In genomic region chr6:95784869-95785268, GRCh38 we compare ENCODE assay signal across 1 cellular context.
TF ChIP-seq lines count a peak whose summit lies in the region.

No MANE protein-coding gene starts in this region.

TF ChIP-seq in GM12878, 131 proteins besides CTCF, POLR2A, EP300 and RAD21 (continued from another document and continues in another):
- TF ChIP-seq PML (IDR thresholded peaks at IDR 0.05; ENCODE audit: low read length) (no peak), EED (IDR thresholded peaks at IDR 0.05; ENCODE audit: low read depth) (0 out of 2 replicates have a peak, but pooled peaks have one; percentile 38), RELA (IDR thresholded peaks at IDR 0.05; ENCODE audit: borderline replicate concordance, partially characterized antibody) (no peak), CREB1 (IDR thresholded peaks at IDR 0.05; ENCODE audit: low read depth) (no peak), ZNF217 (IDR thresholded peaks at IDR 0.05) (no peak), IKZF1 (conservative IDR thresholded peaks at IDR 0.05) (peak; percentile 38; the same call in 1 of the 2 replicates), FOXK2 (IDR thresholded peaks at IDR 0.05) (no peak), ZZZ3 (IDR thresholded peaks at IDR 0.05; ENCODE audit: control insufficient read depth, insufficient read length, low read depth) (no peak), YBX1 (IDR thresholded peaks at IDR 0.05) (no peak), REST (IDR thresholded peaks at IDR 0.05; ENCODE audit: low read depth, low read length) (no peak), ZNF24 (IDR thresholded peaks at IDR 0.05) (no peak), NR2F1 (conservative IDR thresholded peaks at IDR 0.05) (no peak), SP1 (IDR thresholded peaks at IDR 0.05; ENCODE audit: low read depth, low read length) (no peak), CHD2 (IDR thresholded peaks at IDR 0.05; ENCODE audit: borderline replicate concordance, low read depth, low read length) (no peak), NRF1 (conservative IDR thresholded peaks at IDR 0.05; ENCODE audit: low read depth, low read length) (no peak), NFXL1 (IDR thresholded peaks at IDR 0.05; ENCODE audit: borderline replicate concordance) (no peak), SREBF2 (IDR thresholded peaks at IDR 0.05; ENCODE audit: low read length) (no peak), SPI1 (IDR thresholded peaks at IDR 0.05; ENCODE audit: borderline replicate concordance, insufficient read depth, low read depth, low read length) (no peak), GABPA (IDR thresholded peaks at IDR 0.05; ENCODE audit: low read depth) (0 out of 2 replicates have a peak, but pooled peaks have one; percentile 40), CREM (IDR thresholded peaks at IDR 0.05; ENCODE audit: low read depth) (no peak), CBFB (IDR thresholded peaks at IDR 0.05; ENCODE audit: low read depth) (no peak), RAD51 (IDR thresholded peaks at IDR 0.05) (no peak), CEBPB (IDR thresholded peaks at IDR 0.05; ENCODE audit: borderline replicate concordance in 1 of 2, low read depth in 2 of 2, low read length in 2 of 2) (no peak), PBX3 (IDR thresholded peaks at IDR 0.05; ENCODE audit: insufficient replicate concordance, low read depth, low read length) (no peak), ZSCAN29 (IDR thresholded peaks at IDR 0.05) (no peak), NBN (IDR thresholded peaks at IDR 0.05) (no peak), ATF2 (IDR thresholded peaks at IDR 0.05; ENCODE audit: low read length) (peak; percentile 35; the same call in 1 of the 2 replicates), GATAD2B (conservative IDR thresholded peaks at IDR 0.05; ENCODE audit: low read depth) (no peak), TCF12 (IDR thresholded peaks at IDR 0.05; ENCODE audit: low read depth, low read length) (peak; percentile 53; the same call in 1 of the 2 replicates), MEF2A (IDR thresholded peaks at IDR 0.05; ENCODE audit: insufficient read depth, low read depth, low read length) (peak; percentile 79; the same call in 1 of the 2 replicates), DPF2 (IDR thresholded peaks at IDR 0.05) (0 out of 2 replicates have a peak, but pooled peaks have one; percentile 29), HDGF (IDR thresholded peaks at IDR 0.05) (no peak), ZNF687 (IDR thresholded peaks at IDR 0.05) (no peak), MTA2 (IDR thresholded peaks at IDR 0.05; ENCODE audit: low read depth) (peak; percentile 31; the same call in 1 of the 2 replicates), ESRRA (IDR thresholded peaks at IDR 0.05; ENCODE audit: low read length) (no peak), TBL1XR1 (IDR thresholded peaks at IDR 0.05; ENCODE audit: low read depth, low read length) (no peak), ZNF207 (IDR thresholded peaks at IDR 0.05; ENCODE audit: borderline replicate concordance) (no peak), RBBP5 (conservative IDR thresholded peaks at IDR 0.05) (no peak), FOXM1 (IDR thresholded peaks at IDR 0.05; ENCODE audit: low read depth, low read length) (0 out of 2 replicates have a peak, but pooled peaks have one; percentile 34), JUNB (IDR thresholded peaks at IDR 0.05) (peak; percentile 76), MTA3 (IDR thresholded peaks at IDR 0.05; ENCODE audit: borderline replicate concordance, low read length) (no peak), SMAD5 (IDR thresholded peaks at IDR 0.05; ENCODE audit: low read depth) (no peak), HDAC2 (IDR thresholded peaks at IDR 0.05) (no peak), YY1 (IDR thresholded peaks at IDR 0.05; ENCODE audit: low read depth, low read length) (peak; percentile 50; the same call in 1 of the 2 replicates), POLR2AphosphoS5 (IDR thresholded peaks at IDR 0.05; ENCODE audit: low read length) (no peak)
- TF ChIP-seq, protein P1, sequence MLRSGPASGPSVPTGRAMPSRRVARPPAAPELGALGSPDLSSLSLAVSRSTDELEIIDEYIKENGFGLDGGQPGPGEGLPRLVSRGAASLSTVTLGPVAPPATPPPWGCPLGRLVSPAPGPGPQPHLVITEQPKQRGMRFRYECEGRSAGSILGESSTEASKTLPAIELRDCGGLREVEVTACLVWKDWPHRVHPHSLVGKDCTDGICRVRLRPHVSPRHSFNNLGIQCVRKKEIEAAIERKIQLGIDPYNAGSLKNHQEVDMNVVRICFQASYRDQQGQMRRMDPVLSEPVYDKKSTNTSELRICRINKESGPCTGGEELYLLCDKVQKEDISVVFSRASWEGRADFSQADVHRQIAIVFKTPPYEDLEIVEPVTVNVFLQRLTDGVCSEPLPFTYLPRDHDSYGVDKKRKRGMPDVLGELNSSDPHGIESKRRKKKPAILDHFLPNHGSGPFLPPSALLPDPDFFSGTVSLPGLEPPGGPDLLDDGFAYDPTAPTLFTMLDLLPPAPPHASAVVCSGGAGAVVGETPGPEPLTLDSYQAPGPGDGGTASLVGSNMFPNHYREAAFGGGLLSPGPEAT (IDR thresholded peaks at IDR 0.05; ENCODE audit: low read depth): no peak
- TF ChIP-seq, protein P2, sequence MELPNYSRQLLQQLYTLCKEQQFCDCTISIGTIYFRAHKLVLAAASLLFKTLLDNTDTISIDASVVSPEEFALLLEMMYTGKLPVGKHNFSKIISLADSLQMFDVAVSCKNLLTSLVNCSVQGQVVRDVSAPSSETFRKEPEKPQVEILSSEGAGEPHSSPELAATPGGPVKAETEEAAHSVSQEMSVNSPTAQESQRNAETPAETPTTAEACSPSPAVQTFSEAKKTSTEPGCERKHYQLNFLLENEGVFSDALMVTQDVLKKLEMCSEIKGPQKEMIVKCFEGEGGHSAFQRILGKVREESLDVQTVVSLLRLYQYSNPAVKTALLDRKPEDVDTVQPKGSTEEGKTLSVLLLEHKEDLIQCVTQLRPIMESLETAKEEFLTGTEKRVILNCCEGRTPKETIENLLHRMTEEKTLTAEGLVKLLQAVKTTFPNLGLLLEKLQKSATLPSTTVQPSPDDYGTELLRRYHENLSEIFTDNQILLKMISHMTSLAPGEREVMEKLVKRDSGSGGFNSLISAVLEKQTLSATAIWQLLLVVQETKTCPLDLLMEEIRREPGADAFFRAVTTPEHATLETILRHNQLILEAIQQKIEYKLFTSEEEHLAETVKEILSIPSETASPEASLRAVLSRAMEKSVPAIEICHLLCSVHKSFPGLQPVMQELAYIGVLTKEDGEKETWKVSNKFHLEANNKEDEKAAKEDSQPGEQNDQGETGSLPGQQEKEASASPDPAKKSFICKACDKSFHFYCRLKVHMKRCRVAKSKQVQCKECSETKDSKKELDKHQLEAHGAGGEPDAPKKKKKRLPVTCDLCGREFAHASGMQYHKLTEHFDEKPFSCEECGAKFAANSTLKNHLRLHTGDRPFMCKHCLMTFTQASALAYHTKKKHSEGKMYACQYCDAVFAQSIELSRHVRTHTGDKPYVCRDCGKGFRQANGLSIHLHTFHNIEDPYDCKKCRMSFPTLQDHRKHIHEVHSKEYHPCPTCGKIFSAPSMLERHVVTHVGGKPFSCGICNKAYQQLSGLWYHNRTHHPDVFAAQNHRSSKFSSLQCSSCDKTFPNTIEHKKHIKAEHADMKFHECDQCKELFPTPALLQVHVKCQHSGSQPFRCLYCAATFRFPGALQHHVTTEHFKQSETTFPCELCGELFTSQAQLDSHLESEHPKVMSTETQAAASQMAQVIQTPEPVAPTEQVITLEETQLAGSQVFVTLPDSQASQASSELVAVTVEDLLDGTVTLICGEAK (IDR thresholded peaks at IDR 0.05; ENCODE audit: borderline replicate concordance): no peak
- TF ChIP-seq, protein P3, sequence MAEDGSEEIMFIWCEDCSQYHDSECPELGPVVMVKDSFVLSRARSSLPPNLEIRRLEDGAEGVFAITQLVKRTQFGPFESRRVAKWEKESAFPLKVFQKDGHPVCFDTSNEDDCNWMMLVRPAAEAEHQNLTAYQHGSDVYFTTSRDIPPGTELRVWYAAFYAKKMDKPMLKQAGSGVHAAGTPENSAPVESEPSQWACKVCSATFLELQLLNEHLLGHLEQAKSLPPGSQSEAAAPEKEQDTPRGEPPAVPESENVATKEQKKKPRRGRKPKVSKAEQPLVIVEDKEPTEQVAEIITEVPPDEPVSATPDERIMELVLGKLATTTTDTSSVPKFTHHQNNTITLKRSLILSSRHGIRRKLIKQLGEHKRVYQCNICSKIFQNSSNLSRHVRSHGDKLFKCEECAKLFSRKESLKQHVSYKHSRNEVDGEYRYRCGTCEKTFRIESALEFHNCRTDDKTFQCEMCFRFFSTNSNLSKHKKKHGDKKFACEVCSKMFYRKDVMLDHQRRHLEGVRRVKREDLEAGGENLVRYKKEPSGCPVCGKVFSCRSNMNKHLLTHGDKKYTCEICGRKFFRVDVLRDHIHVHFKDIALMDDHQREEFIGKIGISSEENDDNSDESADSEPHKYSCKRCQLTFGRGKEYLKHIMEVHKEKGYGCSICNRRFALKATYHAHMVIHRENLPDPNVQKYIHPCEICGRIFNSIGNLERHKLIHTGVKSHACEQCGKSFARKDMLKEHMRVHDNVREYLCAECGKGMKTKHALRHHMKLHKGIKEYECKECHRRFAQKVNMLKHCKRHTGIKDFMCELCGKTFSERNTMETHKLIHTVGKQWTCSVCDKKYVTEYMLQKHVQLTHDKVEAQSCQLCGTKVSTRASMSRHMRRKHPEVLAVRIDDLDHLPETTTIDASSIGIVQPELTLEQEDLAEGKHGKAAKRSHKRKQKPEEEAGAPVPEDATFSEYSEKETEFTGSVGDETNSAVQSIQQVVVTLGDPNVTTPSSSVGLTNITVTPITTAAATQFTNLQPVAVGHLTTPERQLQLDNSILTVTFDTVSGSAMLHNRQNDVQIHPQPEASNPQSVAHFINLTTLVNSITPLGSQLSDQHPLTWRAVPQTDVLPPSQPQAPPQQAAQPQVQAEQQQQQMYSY (CRISPR knock-in tag; IDR thresholded peaks at IDR 0.05): no peak
- TF ChIP-seq, protein P4, sequence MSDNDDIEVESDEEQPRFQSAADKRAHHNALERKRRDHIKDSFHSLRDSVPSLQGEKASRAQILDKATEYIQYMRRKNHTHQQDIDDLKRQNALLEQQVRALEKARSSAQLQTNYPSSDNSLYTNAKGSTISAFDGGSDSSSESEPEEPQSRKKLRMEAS (IDR thresholded peaks at IDR 0.05; ENCODE audit: low read depth, low read length): no peak
